Comparison of ENCODE assay signal across 11 cellular contexts in the genomic region with DNA sequence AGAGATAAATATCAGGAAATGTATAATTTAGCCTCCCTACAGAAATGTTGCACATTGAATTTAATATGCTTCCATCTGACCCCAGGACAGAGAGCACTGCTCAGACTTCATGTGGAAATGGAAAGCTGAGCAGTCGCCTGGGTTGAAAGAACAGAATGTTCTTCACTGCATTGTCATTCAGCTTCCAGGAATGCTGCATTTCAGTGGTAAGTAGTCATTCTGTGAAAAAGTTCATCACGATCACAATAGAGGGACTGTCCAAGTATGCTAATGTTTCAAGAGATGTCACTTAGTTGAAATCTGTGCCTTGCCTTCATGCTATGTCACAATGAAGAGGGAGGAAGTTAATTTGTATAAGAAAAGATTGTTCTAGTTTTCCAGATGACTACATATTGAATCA.
DNase-seq lines count a peak whose midpoint lies in the region; ATAC-seq and TF ChIP-seq lines count a peak whose summit lies in the region.
"Had no signal": no experiment of that assay in that cellular context is flagged by ENCODE, and none has a peak within 500 bp of the region (broad histone marks: within the 10 kb centered on the region; RNA-seq: fewer than 3 reads in every experiment).

No MANE protein-coding gene starts in this region.

- H3K9ac ChIP-seq in skeletal muscle satellite cell (ENCODE audit: low read depth, low read length): peak overlapping the region; percentile 87
- H3K9ac ChIP-seq: parathyroid adenoma had no signal

- H3K4me3 ChIP-seq in epithelial cell of esophagus (ENCODE audit: low read length) (no peak overlapping the region), skeletal muscle satellite cell (ENCODE audit: low read length) (peak overlapping the region; percentile 37)
- H3K4me3 ChIP-seq: thoracic aorta had no signal

- no peaks in the 10 kb centered on the region for H3K36me3 ChIP-seq in skeletal muscle satellite cell (ENCODE audit: insufficient read depth, low read length)
- H3K36me3 ChIP-seq: thoracic aorta had no signal

- H3K4me1 ChIP-seq in skeletal muscle satellite cell (ENCODE audit: control insufficient read depth, insufficient read depth, low read length): peaks cover 55% of the 10 kb centered on the region
- H3K4me1 ChIP-seq: parathyroid adenoma had no signal

- DNase-seq in epithelial cell of esophagus (ENCODE audit: low read depth) (peak; percentile 77), occipital lobe (lab: John Stamatoyannopoulos, UW) (no peak), activated gamma-delta T cell treated with Interleukin-2 at 50 U/mL for 16 hours (no peak)
- DNase-seq: KBM-7 had no signal

- H3K4me2 ChIP-seq in skeletal muscle satellite cell (ENCODE audit: low read length): peak overlapping the region; percentile 71

- H3K27me3 ChIP-seq in skeletal muscle satellite cell (ENCODE audit: control insufficient read depth, insufficient read depth, low read length): no peaks in the 10 kb centered on the region

- no peak for TF ChIP-seq CTCF in epithelial cell of esophagus (IDR thresholded peaks at IDR 0.05; ENCODE audit: insufficient read depth, low read depth, low read length, missing control alignments)

- peak; percentile 24 for ATAC-seq in GM19468 (IDR thresholded peaks at IDR 0.05; ENCODE audit: extremely low read depth, unreplicated experiment)
- ATAC-seq in HG03460 (IDR thresholded peaks at IDR 0.05; ENCODE audit: unreplicated experiment): peak; percentile 67
- ATAC-seq in HG03175 (IDR thresholded peaks at IDR 0.05; ENCODE audit: unreplicated experiment): no peak
- ATAC-seq in HG03521 (IDR thresholded peaks at IDR 0.05; ENCODE audit: unreplicated experiment): no peak

- H3K9me3 ChIP-seq in skeletal muscle satellite cell (replicated peaks; ENCODE audit: low read length): no peaks in the 10 kb centered on the region
- H3K9me3 ChIP-seq: thoracic aorta had no signal

Comparison
In these comparisons a context has a peak if more than half of its experiments do, and no peak if none do; other contexts are left out.
1. ATAC-seq: peak in GM19468 (single experiment) and HG03460 (single experiment); none in HG03175 (single experiment) and HG03521 (single experiment).